In the genomic region with DNA sequence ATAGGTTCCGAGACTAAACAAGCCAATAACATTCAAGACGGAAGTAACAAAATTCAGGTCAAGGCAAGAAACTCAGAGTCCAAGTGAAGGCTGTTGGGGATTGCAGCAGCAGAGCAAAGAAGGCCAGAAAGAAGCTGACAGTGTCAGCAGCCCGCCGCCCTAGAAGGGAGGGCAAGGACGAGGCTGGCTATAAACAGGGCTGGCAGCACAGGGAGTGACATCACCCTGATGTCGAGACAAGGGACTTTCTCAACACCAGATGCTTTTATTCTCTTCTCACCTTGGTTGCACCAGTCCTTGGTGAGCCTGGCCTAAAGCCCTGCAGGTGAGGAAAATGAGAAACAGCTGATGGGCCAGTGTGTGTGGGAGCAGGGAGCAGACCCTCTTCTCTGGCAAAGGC, we compare ENCODE assay signal across 33 cellular contexts.
"Had no signal": no experiment of that assay in that cellular context is flagged by ENCODE, and none has a peak within 500 bp of the region (broad histone marks: within the 10 kb centered on the region; RNA-seq: fewer than 3 reads in every experiment).

No MANE protein-coding gene starts in this region.

- H3K27me3 Mint-ChIP-seq: activated CD8-positive, alpha-beta T cell treated with anti-CD3 and anti-CD28 coated beads for 36 hours; activated naive CD4-positive, alpha-beta T cell treated with anti-CD3 and anti-CD28 coated beads, Interleukin-2, amount 50 U/mL, for 24 hours; activated naive CD8-positive, alpha-beta T cell treated with anti-CD3 and anti-CD28 coated beads for 36 hours; activated naive CD8-positive, alpha-beta T cell treated with anti-CD3 and anti-CD28 coated beads, Interleukin-2, amount 50 U/mL, for 24 hours had no signal

- H3K4me1 Mint-ChIP-seq: activated naive CD4-positive, alpha-beta T cell treated with anti-CD3 and anti-CD28 coated beads, Interleukin-2, amount 50 U/mL, for 24 hours; activated naive CD8-positive, alpha-beta T cell treated with anti-CD3 and anti-CD28 coated beads for 36 hours; activated naive CD8-positive, alpha-beta T cell treated with anti-CD3 and anti-CD28 coated beads, Interleukin-2, amount 50 U/mL, for 24 hours had no signal

- FAIRE-seq: colon had no signal

- H3K9me3 ChIP-seq: adrenal gland, body of pancreas, esophagus muscularis mucosa, gastroesophageal sphincter had no signal

- H3K27ac ChIP-seq: adrenal gland, body of pancreas, esophagus muscularis mucosa, gastroesophageal sphincter, heart right ventricle, VCaP had no signal

- H3K4me3 Mint-ChIP-seq: activated CD8-positive, alpha-beta T cell treated with anti-CD3 and anti-CD28 coated beads for 36 hours; activated naive CD4-positive, alpha-beta T cell treated with anti-CD3 and anti-CD28 coated beads for 36 hours; activated naive CD4-positive, alpha-beta T cell treated with anti-CD3 and anti-CD28 coated beads, Interleukin-2, amount 50 U/mL, for 24 hours; activated naive CD8-positive, alpha-beta T cell treated with anti-CD3 and anti-CD28 coated beads for 36 hours; activated naive CD8-positive, alpha-beta T cell treated with anti-CD3 and anti-CD28 coated beads, Interleukin-2, amount 50 U/mL, for 24 hours; activated T-helper 1 cell treated with anti-CD3 and anti-CD28 coated beads, Interleukin-12 subunit alpha, Interleukin-12 subunit beta, Interleukin-2, Interleukin-4 antibody, amounts not matched to agents 30 ng/mL and 10 ng/mL and 1 ng/mL, durations not matched to agents 14 hours and 24 hours and 36 hours; effector memory CD8-positive, alpha-beta T cell; WTC11 had no signal

- H3K9me3 Mint-ChIP-seq: activated CD8-positive, alpha-beta T cell treated with anti-CD3 and anti-CD28 coated beads for 36 hours; activated naive CD4-positive, alpha-beta T cell treated with anti-CD3 and anti-CD28 coated beads for 36 hours; activated naive CD4-positive, alpha-beta T cell treated with anti-CD3 and anti-CD28 coated beads, Interleukin-2, amount 50 U/mL, for 24 hours; activated naive CD8-positive, alpha-beta T cell treated with anti-CD3 and anti-CD28 coated beads, Interleukin-2, amount 50 U/mL, for 24 hours; activated T-helper 2 cell treated with anti-CD3 and anti-CD28 coated beads, Interferon-gamma antibody, Interleukin-2, Interleukin-4, amounts not matched to agents 10 μg/mL and 5 μg/mL and 100 μg/mL, durations not matched to agents 14 hours and 24 hours and 36 hours had no signal

- H3K36me3 ChIP-seq: adrenal gland, esophagus muscularis mucosa, gastroesophageal sphincter, heart right ventricle had no signal

- H3K36me3 Mint-ChIP-seq: activated naive CD4-positive, alpha-beta T cell treated with anti-CD3 and anti-CD28 coated beads, Interleukin-2, amount 50 U/mL, for 24 hours; activated naive CD8-positive, alpha-beta T cell treated with anti-CD3 and anti-CD28 coated beads for 36 hours had no signal

- H3K4me3 ChIP-seq: adrenal gland, body of pancreas, esophagus muscularis mucosa, gastroesophageal sphincter, heart right ventricle had no signal

- H3K4me1 ChIP-seq: adrenal gland, body of pancreas had no signal

- H3K27ac Mint-ChIP-seq: activated CD8-positive, alpha-beta T cell treated with anti-CD3 and anti-CD28 coated beads for 36 hours; activated naive CD4-positive, alpha-beta T cell treated with anti-CD3 and anti-CD28 coated beads for 36 hours; activated naive CD4-positive, alpha-beta T cell treated with anti-CD3 and anti-CD28 coated beads, Interleukin-2, amount 50 U/mL, for 24 hours; activated naive CD8-positive, alpha-beta T cell treated with anti-CD3 and anti-CD28 coated beads for 36 hours; activated naive CD8-positive, alpha-beta T cell treated with anti-CD3 and anti-CD28 coated beads, Interleukin-2, amount 50 U/mL, for 24 hours; activated T-helper 1 cell treated with anti-CD3 and anti-CD28 coated beads, Interleukin-12 subunit alpha, Interleukin-12 subunit beta, Interleukin-2, Interleukin-4 antibody, amounts not matched to agents 30 ng/mL and 10 ng/mL and 1 ng/mL, durations not matched to agents 14 hours and 24 hours and 36 hours; activated T-helper 2 cell treated with anti-CD3 and anti-CD28 coated beads, Interferon-gamma antibody, Interleukin-2, Interleukin-4, amounts not matched to agents 10 μg/mL and 5 μg/mL and 100 μg/mL, durations not matched to agents 14 hours and 24 hours and 36 hours; effector memory CD8-positive, alpha-beta T cell; WTC11 had no signal

- ATAC-seq: activated CD8-positive, alpha-beta T cell treated with anti-CD3 and anti-CD28 coated beads for 36 hours; activated naive CD8-positive, alpha-beta T cell treated with anti-CD3 and anti-CD28 coated beads, Interleukin-2, amount 50 U/mL, for 24 hours; body of pancreas; effector memory CD8-positive, alpha-beta T cell; gastroesophageal sphincter; heart right ventricle; WTC11 had no signal

- H3K27me3 ChIP-seq: body of pancreas, esophagus muscularis mucosa, gastroesophageal sphincter, heart right ventricle had no signal

- DNase-seq: activated CD4-positive, alpha-beta T cell treated with anti-CD3 and anti-CD28 coated beads for 48 hours; activated CD4-positive, alpha-beta T cell treated with anti-CD3 and anti-CD28 coated beads, Interleukin-2, amount 50 U/mL, for 1 hour; activated CD4-positive, alpha-beta T cell treated with anti-CD3 and anti-CD28 coated beads, Interleukin-2, amount 50 U/mL, for 48 hours; activated CD8-positive, alpha-beta memory T cell treated with anti-CD3 and anti-CD28 coated beads for 24 hours; activated CD8-positive, alpha-beta T cell treated with anti-CD3 and anti-CD28 coated beads for 36 hours; activated effector memory CD4-positive, alpha-beta T cell treated with anti-CD3 and anti-CD28 coated beads, Interleukin-2, amount 50 U/mL, for 16 hours; activated naive CD4-positive, alpha-beta T cell treated with anti-CD3 and anti-CD28 coated beads for 36 hours; activated naive CD8-positive, alpha-beta T cell treated with anti-CD3 and anti-CD28 coated beads for 36 hours; activated naive CD8-positive, alpha-beta T cell treated with anti-CD3 and anti-CD28 coated beads, Interleukin-2, amount 50 U/mL, for 24 hours; activated T-cell treated with anti-CD3 and anti-CD28 coated beads, Interleukin-2, amount 50 U/mL, for 1 hour; activated T-cell treated with anti-CD3 and anti-CD28 coated beads, Interleukin-2, amount 50 U/mL, for 48 hours; amygdala; aorta; body of pancreas; caudate nucleus; cortex of kidney; dermis blood vessel endothelial cell; effector CD4-positive, alpha-beta T cell; effector memory CD8-positive, alpha-beta T cell; erythroblast; foreskin melanocyte; heart right ventricle; T-helper 1 cell; T-helper 2 cell had no signal
